ENCODE assay signal across 1 cellular context in the genomic region with DNA sequence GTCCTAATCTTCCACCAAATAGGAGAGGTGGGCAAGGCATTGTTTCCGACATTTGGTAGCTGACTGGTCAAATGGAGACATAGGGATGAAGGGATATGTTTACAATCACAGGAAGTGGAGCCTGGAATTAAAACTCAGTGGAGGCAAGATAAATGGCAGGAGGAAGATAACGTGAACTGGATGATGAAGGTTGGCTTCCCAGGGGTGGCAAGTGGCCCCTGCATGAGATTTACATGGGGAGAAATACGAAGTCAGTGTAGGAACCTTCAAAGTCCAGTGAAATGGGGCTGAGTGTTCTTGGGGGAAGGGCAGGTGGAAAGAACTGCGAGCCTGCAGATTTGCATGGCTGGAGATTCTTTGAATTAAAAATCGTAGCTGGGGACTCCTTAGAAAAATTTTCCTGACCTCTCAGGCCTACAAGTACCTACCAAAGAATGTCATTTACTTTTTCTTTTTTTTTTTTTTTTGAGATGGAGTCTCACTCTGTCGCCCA.
TF ChIP-seq lines count a peak whose summit lies in the region.

No MANE protein-coding gene starts in this region.

TF ChIP-seq in K562, 482 proteins besides CTCF, POLR2A, EP300 and RAD21:
- TF ChIP-seq BRCA1 (IDR thresholded peaks at IDR 0.05) (no peak), BRCA1 (CRISPR knock-in tag; IDR thresholded peaks at IDR 0.05) (no peak), NR2C1 (IDR thresholded peaks at IDR 0.05) (no peak), NR2C1 (tag; IDR thresholded peaks at IDR 0.05) (no peak), GTF3C2 (IDR thresholded peaks at IDR 0.05; ENCODE audit: borderline replicate concordance, extremely low read depth, insufficient read length) (no peak), ZNF384 (IDR thresholded peaks at IDR 0.05; ENCODE audit: low read depth, low read length) (no peak), ARID1B (IDR thresholded peaks at IDR 0.05) (0 out of 2 replicates have a peak, but pooled peaks have one; percentile 6)
